Comparison of ENCODE assay signal across 8 cellular contexts in the genomic region with DNA sequence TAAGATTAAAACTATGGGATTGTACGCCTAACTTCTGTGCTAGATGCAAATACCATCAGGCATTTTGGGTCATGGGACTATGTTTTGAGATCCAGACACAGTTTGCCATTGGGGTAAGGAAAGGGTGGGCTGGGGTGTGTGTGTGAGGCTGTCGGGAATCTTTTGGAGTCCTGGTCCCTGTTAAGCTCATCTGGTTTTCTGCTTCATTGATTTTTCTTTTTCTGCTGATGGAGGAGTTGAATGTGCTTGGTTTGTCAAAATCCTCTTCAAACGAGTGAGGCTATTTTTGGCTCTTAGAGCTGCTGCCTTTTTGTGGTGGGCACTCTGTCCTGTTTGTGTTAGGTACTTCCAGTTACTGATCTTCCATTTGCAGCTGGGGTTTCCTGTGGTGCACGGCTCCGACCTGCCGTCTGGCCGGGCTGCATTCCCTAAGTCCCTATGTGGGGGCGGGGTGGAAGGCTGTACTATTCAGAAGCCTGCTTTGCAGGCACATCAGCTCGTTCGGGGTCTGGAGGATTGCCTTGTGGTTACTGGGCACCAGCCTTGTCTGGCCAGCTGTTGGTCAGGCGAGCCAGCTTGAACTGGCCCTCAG. TPM values are rescaled to one million over a fixed set of nuclear protein-coding genes. Genes with fewer than 3 reads are reported as not detected.
A peak's percentile ranks its signal among the peaks of the same experiment; 100 is the strongest.
DNase-seq lines count a peak whose midpoint lies in the region; ATAC-seq, FAIRE-seq and TF ChIP-seq lines count a peak whose summit lies in the region.

No MANE protein-coding gene starts in this region.

- H3K36me3 ChIP-seq in Loucy (ENCODE audit: insufficient read depth, low read length), result peaks cover 19% of the 10 kb centered on the region; the same call in 1 of the 2 replicates
- no peaks in the 10 kb centered on the region for H3K36me3 ChIP-seq in pancreas

- no peaks in the 10 kb centered on the region for H3K9me3 Mint-ChIP-seq in activated naive CD8-positive, alpha-beta T cell (ENCODE audit: low read depth)

- no peak for TF ChIP-seq CTCF in Loucy (conservative IDR thresholded peaks at IDR 0.05; ENCODE audit: low read length)
- TF ChIP-seq CTCF in pancreas (IDR thresholded peaks at IDR 0.05), result no peak

- H3K36me3 Mint-ChIP-seq in activated naive CD8-positive, alpha-beta T cell, result peaks cover 3% of the 10 kb centered on the region

- peaks cover 76% of the 10 kb centered on the region for H4K20me1 ChIP-seq in Loucy (ENCODE audit: insufficient read depth, low read length, poor library complexity, severe bottlenecking)

- H3K4me3 Mint-ChIP-seq in activated naive CD8-positive, alpha-beta T cell, result peak overlapping the region; percentile 90

- no peak for FAIRE-seq in pancreas (lab: Jason Lieb, UNC)

- peaks cover 43% of the 10 kb centered on the region for H3K4me1 ChIP-seq in Loucy (ENCODE audit: insufficient read depth, low read length, poor library complexity, severe bottlenecking)
- H3K4me1 ChIP-seq in pancreas, result peaks cover 4 to 39% (median 10%) of the 10 kb centered on the region in 3 donors

- peaks cover 4% of the 10 kb centered on the region for H3F3A ChIP-seq in Loucy (ENCODE audit: low read depth)

- H2AFZ ChIP-seq in Loucy (ENCODE audit: low read length), result no peak overlapping the region

- peaks cover 7% of the 10 kb centered on the region for H3K27me3 ChIP-seq in Loucy (ENCODE audit: insufficient read depth, low read length, poor library complexity, severe bottlenecking)
- no peaks in the 10 kb centered on the region for H3K27me3 ChIP-seq in pancreas

- H3K79me2 ChIP-seq in Loucy (ENCODE audit: insufficient read depth, low read length), result peaks cover 93% of the 10 kb centered on the region

- ATAC-seq in left cardiac atrium (peak; percentile 17 to 31), pancreas (peak in 3 of 4 donors; percentile 23 to 47 (median 36)), HG02623 (IDR thresholded peaks at IDR 0.05; ENCODE audit: unreplicated experiment) (no peak), HG02885 (IDR thresholded peaks at IDR 0.05; ENCODE audit: poor library complexity, unreplicated experiment) (no peak), GM21576 (IDR thresholded peaks at IDR 0.05; ENCODE audit: unreplicated experiment) (no peak)

- H3K4me1 Mint-ChIP-seq in activated naive CD8-positive, alpha-beta T cell (ENCODE audit: low read depth), result peaks cover 74% of the 10 kb centered on the region

- H3K27ac ChIP-seq in pancreas, result peak overlapping the region in 1 of 4 donors; percentile 37

- intact Hi-C loops in left cardiac atrium (cut with DNase I), result loop anchor here in 1 of 2 donors (5.0 kb wide), 1 partner anchor 34 kb away; no protein-coding TSS in a partner anchor
- intact Hi-C loops in pancreas (cut with DNase I), result no loop called here

- 9 to 11% methylated on average over 11 of the region's 11 CpGs for WGBS in pancreas, 2 donors

- no peaks in the 10 kb centered on the region for H3K9me2 ChIP-seq in Loucy (replicated peaks; ENCODE audit: low read depth, low read length)

- peak overlapping the region; percentile 81 for H3K4me2 ChIP-seq in Loucy (ENCODE audit: low read depth, low read length, poor library complexity, severe bottlenecking)

- H3K4me3 ChIP-seq in Loucy (ENCODE audit: low read length, poor library complexity, severe bottlenecking) (peak overlapping the region; percentile 99), pancreas (peak overlapping the region in 3 of 4 donors; percentile 4 to 69 (median 65))

- no peaks in the 10 kb centered on the region for H3K9me3 ChIP-seq in Loucy (ENCODE audit: insufficient read depth, low read depth, low read length)
- H3K9me3 ChIP-seq in pancreas, result no peaks in the 10 kb centered on the region

- H3K27me3 Mint-ChIP-seq in activated naive CD8-positive, alpha-beta T cell, result no peaks in the 10 kb centered on the region

- H3K9ac ChIP-seq in Loucy (ENCODE audit: low read depth, low read length, poor library complexity, severe bottlenecking), result peak overlapping the region; percentile 97

- DNase-seq in EH (ENCODE audit: low read depth), result peak; percentile 62
- DNase-seq in left cardiac atrium, result peak; percentile 69
- peak in 4 of 6 donors; percentile 45 to 72 (median 60) for DNase-seq in pancreas

- H3K27ac Mint-ChIP-seq in activated naive CD8-positive, alpha-beta T cell, result peak overlapping the region; percentile 84

RNA-seq across cellular contexts. Expression of gene BCR, which starts 2.9 kb away (rescaled TPM):
- total RNA-seq in left cardiac atrium (10 to 100 TPM; 28.0 to 47.1 TPM), pancreas (10 to 100 TPM; 17.1 to 35.9 (median 20.5) TPM)
- polyA plus RNA-seq in pancreas, result 10 to 100 TPM; 15.5 to 16.5 TPM

RNA-seq across cellular contexts. Expression of gene RAB36, which starts 37.9 kb away (rescaled TPM):
- total RNA-seq in left cardiac atrium (1 to 10 TPM; 1.0 to 1.3 TPM), pancreas (1 to 10 TPM; 1.2 to 4.4 (median 2.3) TPM)
- 1 to 10 TPM; 3.5 to 7.3 TPM for polyA plus RNA-seq in pancreas

RNA-seq across cellular contexts. Expression of gene RSPH14, which starts 41.4 kb away (rescaled TPM):
- total RNA-seq in left cardiac atrium (not detected), pancreas (under 1 TPM; 0.51 to 0.97 (median 0.73) TPM)
- polyA plus RNA-seq in pancreas, result 1 to 10 TPM in 1 of 2 donors, under 1 TPM in 1; 0.91 to 2.1 TPM

Comparison
In these comparisons a context has a peak if more than half of its experiments do, and no peak if none do; other contexts are left out.
1. ATAC-seq: peak in left cardiac atrium (2 of 2) and pancreas (3 of 4); none in HG02623 (single experiment), HG02885 (single experiment) and GM21576 (single experiment).
2. Peak in every context shown above with its lines, with median percentiles within 50 percentile points of each other: DNase-seq.